ENCODE assay signal across 1 cellular context in genomic region chr11:69358398-69359080, GRCh38.
TF ChIP-seq lines count a peak whose summit lies in the region.

No MANE protein-coding gene starts in this region.

TF ChIP-seq in IMR-90, 13 proteins besides CTCF, POLR2A, EP300 and RAD21 (continued from another document):
- TF ChIP-seq USF2 (IDR thresholded peaks at IDR 0.05; ENCODE audit: low read depth, low read length) = no peak
- no peak for TF ChIP-seq SMC3 (IDR thresholded peaks at IDR 0.05; ENCODE audit: low read depth, low read length)
- no peak for TF ChIP-seq CHD1 (IDR thresholded peaks at IDR 0.05; ENCODE audit: low read depth, low read length)
TF ChIP-seq in IMR-90: peak in this region for 0.
